ENCODE assay signal across 11 cellular contexts in the genomic region with DNA sequence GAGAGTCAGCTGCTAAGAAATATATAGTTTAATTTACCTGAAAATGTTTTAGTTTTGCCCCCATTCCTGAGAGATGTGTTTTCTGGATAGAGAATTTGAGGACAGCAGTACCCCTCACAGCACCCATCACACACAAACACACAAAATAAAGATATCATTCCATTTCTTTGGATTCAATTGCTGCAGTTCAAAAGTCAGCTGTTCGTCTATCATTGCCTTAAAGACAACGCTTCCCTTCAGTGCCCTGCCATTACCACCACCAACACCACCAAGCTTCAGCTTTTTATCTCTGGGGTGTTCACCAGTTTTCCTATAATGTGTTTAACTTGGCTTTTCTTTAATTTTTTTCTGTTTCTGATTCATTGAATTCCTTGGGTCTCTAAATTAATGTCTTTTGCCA.
"Had no signal": no experiment of that assay in that cellular context is flagged by ENCODE, and none has a peak within 500 bp of the region (broad histone marks: within the 10 kb centered on the region; RNA-seq: fewer than 3 reads in every experiment).

No MANE protein-coding gene starts in this region.

- H3K27ac Mint-ChIP-seq: GM23338, H9, HFFc6 had no signal

- H3K36me3 ChIP-seq: HAP-1 had no signal

- H3K4me2 ChIP-seq: GM23338 had no signal

- H3K27ac ChIP-seq: GM23248 had no signal

- H3K9me3 Mint-ChIP-seq: GM23338, H9, HFFc6 had no signal

- H3K4me3 ChIP-seq: GM23248, GM23338, HAP-1 had no signal

- FAIRE-seq: H1, H54 had no signal

- H3K9ac ChIP-seq: GM23248 had no signal

- H3K4me3 Mint-ChIP-seq: GM23338, H9, HFFc6 had no signal

- H3K9me3 ChIP-seq: HAP-1 had no signal

- DNase-seq: GM23248, GOT3, H7, H9, HCEC 1CT, HFFc6 had no signal

- H3K4me1 Mint-ChIP-seq: GM23338 had no signal

- ATAC-seq: GM23338, HCT116 had no signal

- H2AFZ ChIP-seq: GM23248, GM23338 had no signal

- H3K4me1 ChIP-seq: HAP-1 had no signal
